ENCODE assay signal across 8 cellular contexts in genomic region chr10:17454181-17454800, GRCh38. TPM values are rescaled to one million over a fixed set of nuclear protein-coding genes. Genes with fewer than 3 reads are reported as not detected.
DNase-seq lines count a peak whose midpoint lies in the region; TF ChIP-seq lines count a peak whose summit lies in the region.

A gene with protein sequence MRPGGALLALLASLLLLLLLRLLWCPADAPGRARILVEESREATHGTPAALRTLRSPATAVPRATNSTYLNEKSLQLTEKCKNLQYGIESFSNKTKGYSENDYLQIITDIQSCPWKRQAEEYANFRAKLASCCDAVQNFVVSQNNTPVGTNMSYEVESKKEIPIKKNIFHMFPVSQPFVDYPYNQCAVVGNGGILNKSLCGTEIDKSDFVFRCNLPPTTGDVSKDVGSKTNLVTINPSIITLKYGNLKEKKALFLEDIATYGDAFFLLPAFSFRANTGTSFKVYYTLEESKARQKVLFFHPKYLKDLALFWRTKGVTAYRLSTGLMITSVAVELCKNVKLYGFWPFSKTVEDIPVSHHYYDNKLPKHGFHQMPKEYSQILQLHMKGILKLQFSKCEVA (minus strand): TSS chr10:17454595. CDS start chr10:17454255, 340 bp downstream.

- H3K27ac ChIP-seq in muscle layer of colon (ENCODE audit: low read depth, low read length), result no peak within 1 kb of the TSS
- no peak within 1 kb of the TSS for H3K27ac ChIP-seq in stomach smooth muscle (ENCODE audit: low read length)

- TF ChIP-seq CTCF in AG04449 (IDR thresholded peaks at IDR 0.05; ENCODE audit: insufficient read depth, low read length, missing control alignments) (no peak), endothelial cell (IDR thresholded peaks at IDR 0.05; ENCODE audit: unreplicated experiment) (no peak)

- DNase-seq in AG04449 (ENCODE audit: low read depth, low spot score), result no peak
- peak; percentile 39 for DNase-seq in GM19238 (ENCODE audit: insufficient read length, low spot score)
- DNase-seq in HUDEP-2 (lab: John Stamatoyannopoulos, UW; ENCODE audit: unreplicated experiment in 76 of 76), result peak in 50 of 76 experiments; percentile 10 to 84 (median 50)
- peak; percentile 58 for DNase-seq in activated CD4-positive, alpha-beta memory T cell treated with anti-CD3 and anti-CD28 coated beads for 36 hours
- DNase-seq in endothelial cell (ENCODE audit: low spot score), result peak; percentile 52
- DNase-seq in NCI-H187 (lab: John Stamatoyannopoulos, UW), result no peak

- no peaks in the 10 kb centered on the region for H3K4me1 ChIP-seq in muscle layer of colon (ENCODE audit: insufficient read depth, low read length)
- H3K4me1 ChIP-seq in stomach smooth muscle (ENCODE audit: control insufficient read depth, insufficient read depth, low read length), result peaks cover 6% of the 10 kb centered on the region

- H3K4me1 Mint-ChIP-seq in activated CD4-positive, alpha-beta memory T cell treated with anti-CD3 and anti-CD28 coated beads for 36 hours (ENCODE audit: low read depth), result peaks cover 13% of the 10 kb centered on the region
- H3K4me1 Mint-ChIP-seq in endothelial cell (ENCODE audit: unreplicated experiment), result peaks cover 8% of the 10 kb centered on the region

- POLR2A ChIA-PET in AG04449 (lab: Yijun Ruan, JAX), result no interaction called here
- POLR2A ChIA-PET in activated CD4-positive, alpha-beta memory T cell treated with anti-CD3 and anti-CD28 coated beads for 36 hours (lab: Charles Lee), result interaction anchor here (0.6 to 1.4 kb wide), 2 partner anchors 16 to 162 kb away, joined by 3 read pairs; no protein-coding TSS in a partner anchor

- intact Hi-C loops in activated CD4-positive, alpha-beta memory T cell treated with anti-CD3 and anti-CD28 coated beads for 36 hours (cut with micrococcal nuclease), result loop anchor here (2.0 to 5.0 kb wide), 2 partner anchors 57 to 188 kb away; partner anchors contain the start of gene STAM

- peaks cover 9% of the 10 kb centered on the region for H3K27me3 Mint-ChIP-seq in activated CD4-positive, alpha-beta memory T cell treated with anti-CD3 and anti-CD28 coated beads for 36 hours
- H3K27me3 Mint-ChIP-seq in endothelial cell (ENCODE audit: unreplicated experiment), result peaks cover 6% of the 10 kb centered on the region

- H3K27me3 ChIP-seq in muscle layer of colon (ENCODE audit: control insufficient read depth in 1 of 2, insufficient read depth in 2 of 2, low read length in 2 of 2) (peaks cover 13 to 32% of the 10 kb centered on the region in 2 donors), stomach smooth muscle (ENCODE audit: control insufficient read depth in 1 of 2, insufficient read depth in 2 of 2, low read length in 2 of 2) (peaks cover 20 to 40% of the 10 kb centered on the region in 2 donors)

- H3K36me3 ChIP-seq in muscle layer of colon (ENCODE audit: insufficient read depth, low read length) (no peaks in the 10 kb centered on the region), stomach smooth muscle (ENCODE audit: control insufficient read depth in 2 of 2, insufficient read depth in 2 of 2, low read length in 2 of 2) (no peaks in the 10 kb centered on the region)

- H3K27ac Mint-ChIP-seq in activated CD4-positive, alpha-beta memory T cell treated with anti-CD3 and anti-CD28 coated beads for 36 hours, result no peak within 1 kb of the TSS
- no peak within 1 kb of the TSS for H3K27ac Mint-ChIP-seq in endothelial cell (ENCODE audit: unreplicated experiment)

- peak within 1 kb of the TSS; percentile 78 for H3K4me3 Mint-ChIP-seq in activated CD4-positive, alpha-beta memory T cell treated with anti-CD3 and anti-CD28 coated beads for 36 hours
- peak within 1 kb of the TSS; percentile 87 for H3K4me3 Mint-ChIP-seq in endothelial cell (ENCODE audit: unreplicated experiment)

- H3K9me3 Mint-ChIP-seq in activated CD4-positive, alpha-beta memory T cell treated with anti-CD3 and anti-CD28 coated beads for 36 hours, result peaks cover 9% of the 10 kb centered on the region
- H3K9me3 Mint-ChIP-seq in endothelial cell (ENCODE audit: unreplicated experiment), result no peaks in the 10 kb centered on the region

- H3K36me3 Mint-ChIP-seq in activated CD4-positive, alpha-beta memory T cell treated with anti-CD3 and anti-CD28 coated beads for 36 hours, result peaks cover 6% of the 10 kb centered on the region
- peaks cover 9% of the 10 kb centered on the region for H3K36me3 Mint-ChIP-seq in endothelial cell (ENCODE audit: low read depth, unreplicated experiment)

- no peak within 1 kb of the TSS for H3K9ac ChIP-seq in muscle layer of colon (ENCODE audit: low read length)
- no peak within 1 kb of the TSS for H3K9ac ChIP-seq in stomach smooth muscle (ENCODE audit: low read length in 2 of 2)

- H3K4me3 ChIP-seq in AG04449 (ENCODE audit: low read depth, low read length) (peak within 1 kb of the TSS; percentile 54), muscle layer of colon (ENCODE audit: low read depth in 1 of 2, low read length in 2 of 2) (peak within 1 kb of the TSS; percentile 1 to 3), stomach smooth muscle (ENCODE audit: low read length in 2 of 2) (peak within 1 kb of the TSS; percentile 52 to 64)

- CTCF ChIA-PET in AG04449 (lab: Yijun Ruan, JAX), result interaction anchor here (0.6 to 1.4 kb wide), 6 partner anchors 11 to 164 kb away, joined by 3 to 5 read pairs (median 3); no protein-coding TSS in a partner anchor
- CTCF ChIA-PET in activated CD4-positive, alpha-beta memory T cell treated with anti-CD3 and anti-CD28 coated beads for 36 hours (lab: Charles Lee), result interaction anchor here (0.9 to 1.2 kb wide), 8 partner anchors 10 to 164 kb away, joined by 3 to 5 read pairs (median 3); no protein-coding TSS in a partner anchor

- H3K9me3 ChIP-seq in muscle layer of colon (ENCODE audit: low read length) (peaks cover 4% of the 10 kb centered on the region), stomach smooth muscle (ENCODE audit: control insufficient read depth in 2 of 2, low read length in 2 of 2) (peaks cover 9% of the 10 kb centered on the region in 2 donors)

RNA-seq across cellular contexts. Expression of the gene that starts here (rescaled TPM):
- total RNA-seq in activated CD4-positive, alpha-beta memory T cell treated with anti-CD3 and anti-CD28 coated beads for 36 hours, result under 1 TPM in 1 of 2 experiments, not detected in 1; 0.38 TPM
- 1.7 TPM for total RNA-seq in endothelial cell (ENCODE audit: unreplicated experiment)

Comparison
In these comparisons a context has a peak if more than half of its experiments do, and no peak if none do; other contexts are left out.
1. Peak in DNase-seq in activated CD4-positive, alpha-beta memory T cell treated with anti-CD3 and anti-CD28 coated beads for 36 hours; RNA of the gene not detected or under 1 TPM.
2. DNase-seq: peak in GM19238 (single experiment), HUDEP-2 (50 of 76) and endothelial cell (single experiment); none in AG04449 (single experiment) and NCI-H187 (0 of 2).
3. H3K4me3 ChIP-seq: peak in every context shown above with its lines; median percentile 58 in stomach smooth muscle; 54 in AG04449; 2 in muscle layer of colon.